Comparison of ENCODE assay signal across 1 cellular context in genomic region chr22:37273126-37273845, GRCh38.
TF ChIP-seq lines count a peak whose summit lies in the region.

No MANE protein-coding gene starts in this region.

TF ChIP-seq in GM12878, 131 proteins besides CTCF, POLR2A, EP300 and RAD21 (continued from another document and continues in another):
- TF ChIP-seq REST (IDR thresholded peaks at IDR 0.05; ENCODE audit: low read depth, low read length) (no peak), BHLHE40 (IDR thresholded peaks at IDR 0.05; ENCODE audit: borderline replicate concordance in 1 of 2, low read depth in 2 of 2, low read length in 1 of 2) (0 out of 4 replicates have a peak, but pooled peaks of 1 of the 2 experiments have one; percentile 15), DPF2 (IDR thresholded peaks at IDR 0.05) (peak; percentile 32; the same call in 1 of the 2 replicates), SMC3 (IDR thresholded peaks at IDR 0.05; ENCODE audit: borderline replicate concordance, low read length) (no peak), JUNB (IDR thresholded peaks at IDR 0.05) (peak; percentile 37; the same call in 1 of the 2 replicates), HDAC6 (IDR thresholded peaks at IDR 0.05; ENCODE audit: unreplicated experiment) (no peak), MTA3 (IDR thresholded peaks at IDR 0.05; ENCODE audit: borderline replicate concordance, low read length) (no peak), CHD1 (IDR thresholded peaks at IDR 0.05; ENCODE audit: low read depth, low read length) (no peak), YBX1 (IDR thresholded peaks at IDR 0.05) (no peak), ASH2L (IDR thresholded peaks at IDR 0.05; ENCODE audit: borderline replicate concordance, low read depth) (no peak), CBX3 (IDR thresholded peaks at IDR 0.05; ENCODE audit: borderline replicate concordance, low read depth) (no peak), RELA (IDR thresholded peaks at IDR 0.05; ENCODE audit: borderline replicate concordance, partially characterized antibody) (no peak), BCL11A (IDR thresholded peaks at IDR 0.05; ENCODE audit: low read depth, low read length) (no peak), NR2C1 (IDR thresholded peaks at IDR 0.05) (no peak), HDAC2 (IDR thresholded peaks at IDR 0.05) (no peak), POU2F2 (IDR thresholded peaks at IDR 0.05; ENCODE audit: borderline replicate concordance, low read depth, low read length) (no peak), WRNIP1 (IDR thresholded peaks at IDR 0.05; ENCODE audit: borderline replicate concordance, low read depth, low read length) (no peak), SUPT20H (IDR thresholded peaks at IDR 0.05; ENCODE audit: borderline replicate concordance, control insufficient read depth, low read depth, low read length) (no peak), CUX1 (IDR thresholded peaks at IDR 0.05; ENCODE audit: insufficient replicate concordance, low read depth, low read length) (no peak), KLF5 (IDR thresholded peaks at IDR 0.05; ENCODE audit: partially characterized antibody) (no peak), BCL3 (IDR thresholded peaks at IDR 0.05; ENCODE audit: borderline replicate concordance, insufficient read depth, low read depth, low read length, poor library complexity, severe bottlenecking) (no peak), LARP7 (IDR thresholded peaks at IDR 0.05) (no peak), FOXM1 (IDR thresholded peaks at IDR 0.05; ENCODE audit: low read depth, low read length) (no peak), SMAD5 (IDR thresholded peaks at IDR 0.05; ENCODE audit: low read depth) (no peak), RFX5 (IDR thresholded peaks at IDR 0.05; ENCODE audit: low read depth, low read length) (no peak), MYC (IDR thresholded peaks at IDR 0.05; ENCODE audit: insufficient read depth, insufficient read length, insufficient replicate concordance, low read length, severe bottlenecking) (no peak), ZZZ3 (IDR thresholded peaks at IDR 0.05; ENCODE audit: control insufficient read depth, insufficient read length, low read depth) (no peak), RUNX3 (IDR thresholded peaks at IDR 0.05; ENCODE audit: low read length) (peak; percentile 60), ZNF622 (IDR thresholded peaks at IDR 0.05) (no peak), EGR1 (IDR thresholded peaks at IDR 0.05; ENCODE audit: borderline replicate concordance in 1 of 2, low read depth in 2 of 2, low read length in 2 of 2) (peak in 1 of 2 experiments; percentile 40; a peak in 1 of 3 replicates), ZNF217 (IDR thresholded peaks at IDR 0.05) (0 out of 2 replicates have a peak, but pooled peaks have one; percentile 24), NKRF (conservative IDR thresholded peaks at IDR 0.05) (no peak), HSF1 (IDR thresholded peaks at IDR 0.05; ENCODE audit: low read depth, low read length) (no peak), ESRRA (IDR thresholded peaks at IDR 0.05; ENCODE audit: low read length) (no peak), CREB1 (IDR thresholded peaks at IDR 0.05; ENCODE audit: low read depth) (0 out of 2 replicates have a peak, but pooled peaks have one; percentile 16), ZNF687 (IDR thresholded peaks at IDR 0.05) (no peak), STAT3 (IDR thresholded peaks at IDR 0.05; ENCODE audit: low read depth, low read length) (no peak), ATF7 (IDR thresholded peaks at IDR 0.05; ENCODE audit: low read depth) (no peak), ZSCAN29 (IDR thresholded peaks at IDR 0.05) (no peak), IKZF1 (conservative IDR thresholded peaks at IDR 0.05) (0 out of 2 replicates have a peak, but pooled peaks have one; percentile 11), HCFC1 (IDR thresholded peaks at IDR 0.05; ENCODE audit: low read length) (no peak), STAT1 (conservative IDR thresholded peaks at IDR 0.05) (no peak), E4F1 (IDR thresholded peaks at IDR 0.05; ENCODE audit: borderline replicate concordance, partially characterized antibody) (no peak), CBFB (IDR thresholded peaks at IDR 0.05; ENCODE audit: low read depth) (0 out of 2 replicates have a peak, but pooled peaks have one; percentile 24)
